Comparison of ENCODE assay signal across 34 cellular contexts in genomic region chr17:45823598-45823997, GRCh38. TPM values are rescaled to one million over a fixed set of nuclear protein-coding genes. Genes with fewer than 3 reads are reported as not detected.
DNase-seq lines count a peak whose midpoint lies in the region; ATAC-seq lines count a peak whose summit lies in the region.
"Had no signal": no experiment of that assay in that cellular context is flagged by ENCODE, and none has a peak within 500 bp of the region (broad histone marks: within the 10 kb centered on the region; RNA-seq: fewer than 3 reads in every experiment).

No MANE protein-coding gene starts in this region.

- peaks cover 2% of the 10 kb centered on the region for H3K27me3 Mint-ChIP-seq in activated naive CD8-positive, alpha-beta T cell treated with anti-CD3 and anti-CD28 coated beads, Interleukin-2, amount 10 ng/mL, durations not matched to agents 7 days and 5 days
- peaks cover 5% of the 10 kb centered on the region for H3K27me3 Mint-ChIP-seq in activated naive CD8-positive, alpha-beta T cell treated with anti-CD3 and anti-CD28 coated beads, Interleukin-2, amount 50 U/mL, for 24 hours

- no peaks in the 10 kb centered on the region for H3K4me1 Mint-ChIP-seq in activated naive CD8-positive, alpha-beta T cell treated with anti-CD3 and anti-CD28 coated beads, Interleukin-2, amount 10 ng/mL, durations not matched to agents 7 days and 5 days
- peaks cover 2% of the 10 kb centered on the region for H3K4me1 Mint-ChIP-seq in activated naive CD8-positive, alpha-beta T cell treated with anti-CD3 and anti-CD28 coated beads, Interleukin-2, amount 50 U/mL, for 24 hours
- H3K4me1 Mint-ChIP-seq: neural progenitor cell had no signal

- H3K4me2 ChIP-seq in neuronal stem cell (ENCODE audit: insufficient read depth, low read length, poor library complexity, severe bottlenecking): no peak overlapping the region
- H3K4me2 ChIP-seq: neural progenitor cell had no signal

- H2BK12ac ChIP-seq in neuronal stem cell (ENCODE audit: low read length): no peak overlapping the region

- H2BK15ac ChIP-seq in neuronal stem cell (ENCODE audit: low read length): no peak overlapping the region

- H3K4me1 ChIP-seq in neuronal stem cell (ENCODE audit: control insufficient read depth in 2 of 2, insufficient read depth in 1 of 2, low read depth in 1 of 2, low read length in 2 of 2): peaks cover 0 to 2% of the 10 kb centered on the region in 2 donors
- H3K4me1 ChIP-seq: neural progenitor cell, testis had no signal

- peak; percentile 70 for ATAC-seq in activated naive CD8-positive, alpha-beta T cell treated with anti-CD3 and anti-CD28 coated beads, Interleukin-2, amount 10 ng/mL, durations not matched to agents 7 days and 5 days (ENCODE audit: low read depth)
- no peak for ATAC-seq in activated naive CD8-positive, alpha-beta T cell treated with anti-CD3 and anti-CD28 coated beads, Interleukin-2, amount 50 U/mL, for 24 hours
- ATAC-seq in activated naive CD4-positive, alpha-beta T cell treated with anti-CD3 and anti-CD28 coated beads, Interleukin-2, amount 50 U/mL, for 72 hours: peak; percentile 30 to 43
- ATAC-seq in HG02884 (IDR thresholded peaks at IDR 0.05; ENCODE audit: unreplicated experiment): no peak
- ATAC-seq: left ventricle myocardium superior had no signal

- no peak overlapping the region for H3K14ac ChIP-seq in neuronal stem cell (ENCODE audit: low read length)

- no CpG with 5 or more reads among the region's 10 CpGs for WGBS in neuronal stem cell (ENCODE audit: extremely low coverage in 2 of 2, insufficient read length in 2 of 2, insufficient replicate concordance in 1 of 2), 2 donors

- H3K9ac ChIP-seq in neuronal stem cell (ENCODE audit: low read depth, low read length, poor library complexity): no peak overlapping the region
- H3K9ac ChIP-seq: neural progenitor cell, parathyroid adenoma had no signal

- no peak overlapping the region for H4K91ac ChIP-seq in neuronal stem cell (ENCODE audit: low read depth, low read length, poor library complexity)

- H2AFZ ChIP-seq in neuronal stem cell (ENCODE audit: low read length): no peak overlapping the region
- H2AFZ ChIP-seq: neural progenitor cell, parathyroid adenoma had no signal

- H2AK5ac ChIP-seq in neuronal stem cell (ENCODE audit: low read depth, low read length): no peak overlapping the region

- H3K27ac ChIP-seq in neuronal stem cell (replicated peaks; ENCODE audit: low read length): no peak overlapping the region
- H3K27ac ChIP-seq: cardiac muscle cell, coronary artery, neural progenitor cell, parathyroid adenoma, testis had no signal

- H3K27me3 ChIP-seq in H7 (ENCODE audit: control insufficient read depth, insufficient read depth, low read length): no peaks in the 10 kb centered on the region
- H3K27me3 ChIP-seq in neuronal stem cell (ENCODE audit: control insufficient read depth in 3 of 3, insufficient read depth in 3 of 3, low read depth in 1 of 3, low read length in 3 of 3): peaks cover 0 to 24% (median 0%) of the 10 kb centered on the region in 3 experiments
- H3K27me3 ChIP-seq: cardiac muscle cell, neural progenitor cell, testis had no signal

- no peak overlapping the region for H3K4me3 Mint-ChIP-seq in activated naive CD8-positive, alpha-beta T cell treated with anti-CD3 and anti-CD28 coated beads, Interleukin-2, amount 10 ng/mL, durations not matched to agents 7 days and 5 days
- no peak overlapping the region for H3K4me3 Mint-ChIP-seq in activated naive CD8-positive, alpha-beta T cell treated with anti-CD3 and anti-CD28 coated beads, Interleukin-2, amount 50 U/mL, for 24 hours
- H3K4me3 Mint-ChIP-seq: activated T-cell treated with anti-CD3 and anti-CD28 coated beads, Interleukin-2, amount 50 U/mL, for 72 hours; neural progenitor cell; T-helper 1 cell treated with Interleukin-12 subunit alpha and Interleukin-12 subunit beta and Interleukin-4 antibody, amounts not matched to agents 30 μg/mL and 1 μg/mL, for 36 hours had no signal

- no peaks in the 10 kb centered on the region for H3K9me3 ChIP-seq in neuronal stem cell (replicated peaks in 1 of 2; ENCODE audit: control insufficient read depth in 2 of 2, insufficient read depth in 1 of 2, low read depth in 1 of 2, low read length in 2 of 2)
- H3K9me3 ChIP-seq: testis had no signal

- no peak overlapping the region for H2BK120ac ChIP-seq in neuronal stem cell (ENCODE audit: low read depth, low read length)

- H3K4me3 ChIP-seq in H7 (ENCODE audit: insufficient read depth, low read depth, low read length) (no peak overlapping the region), neuronal stem cell (ENCODE audit: low read length in 2 of 2) (no peak overlapping the region)
- H3K4me3 ChIP-seq: cardiac muscle cell, coronary artery, neural progenitor cell, testis had no signal

- POLR2A ChIA-PET in activated naive CD8-positive, alpha-beta T cell treated with anti-CD3 and anti-CD28 coated beads, Interleukin-2, amount 10 ng/mL, durations not matched to agents 7 days and 5 days (lab: Charles Lee): no interaction called here

- H3K27ac Mint-ChIP-seq in activated naive CD8-positive, alpha-beta T cell treated with anti-CD3 and anti-CD28 coated beads, Interleukin-2, amount 10 ng/mL, durations not matched to agents 7 days and 5 days: no peak overlapping the region
- H3K27ac Mint-ChIP-seq in activated naive CD8-positive, alpha-beta T cell treated with anti-CD3 and anti-CD28 coated beads, Interleukin-2, amount 50 U/mL, for 24 hours: no peak overlapping the region
- no peak overlapping the region for H3K27ac Mint-ChIP-seq in activated naive CD4-positive, alpha-beta T cell treated with anti-CD3 and anti-CD28 coated beads, Interleukin-2, amount 50 U/mL, for 72 hours
- H3K27ac Mint-ChIP-seq: activated T-cell treated with anti-CD3 and anti-CD28 coated beads, Interleukin-2, amount 50 U/mL, for 72 hours; neural progenitor cell; T-helper 1 cell treated with Interleukin-12 subunit alpha and Interleukin-12 subunit beta and Interleukin-4 antibody, amounts not matched to agents 30 μg/mL and 1 μg/mL, for 36 hours had no signal

- no peak overlapping the region for H4K8ac ChIP-seq in neuronal stem cell (ENCODE audit: low read depth, low read length)

- peak overlapping the region; percentile 1 for H3K18ac ChIP-seq in neuronal stem cell (ENCODE audit: low read length)

- H3K36me3 Mint-ChIP-seq in activated naive CD8-positive, alpha-beta T cell treated with anti-CD3 and anti-CD28 coated beads, Interleukin-2, amount 10 ng/mL, durations not matched to agents 7 days and 5 days: no peaks in the 10 kb centered on the region
- no peaks in the 10 kb centered on the region for H3K36me3 Mint-ChIP-seq in activated naive CD8-positive, alpha-beta T cell treated with anti-CD3 and anti-CD28 coated beads, Interleukin-2, amount 50 U/mL, for 24 hours (ENCODE audit: low read depth)
- no peaks in the 10 kb centered on the region for H3K36me3 Mint-ChIP-seq in activated naive CD4-positive, alpha-beta T cell treated with anti-CD3 and anti-CD28 coated beads, Interleukin-2, amount 50 U/mL, for 72 hours
- H3K36me3 Mint-ChIP-seq: neural progenitor cell had no signal

- no peaks in the 10 kb centered on the region for H3K36me3 ChIP-seq in H7 (replicated peaks; ENCODE audit: control insufficient read depth, insufficient read depth, low read length)
- no peaks in the 10 kb centered on the region for H3K36me3 ChIP-seq in neuronal stem cell (replicated peaks in 1 of 2; ENCODE audit: control insufficient read depth in 2 of 2, insufficient read depth in 2 of 2, low read length in 2 of 2)
- H3K36me3 ChIP-seq: cardiac muscle cell, neural progenitor cell had no signal

- H2BK5ac ChIP-seq in neuronal stem cell (ENCODE audit: low read length): no peak overlapping the region

- no peak overlapping the region for H3K4ac ChIP-seq in neuronal stem cell (ENCODE audit: low read length)

- no peak for DNase-seq in activated naive CD8-positive, alpha-beta T cell treated with anti-CD3 and anti-CD28 coated beads, Interleukin-2, amount 10 ng/mL, durations not matched to agents 7 days and 5 days
- DNase-seq in activated naive CD8-positive, alpha-beta T cell treated with anti-CD3 and anti-CD28 coated beads, Interleukin-2, amount 50 U/mL, for 24 hours: no peak
- DNase-seq in H7 (peak; percentile 68), neuronal stem cell (ENCODE audit: low spot score) (no peak), posterior cingulate gyrus (no peak), NCI-H510A (lab: John Stamatoyannopoulos, UW) (no peak)
- DNase-seq in activated naive CD4-positive, alpha-beta T cell treated with anti-CD3 and anti-CD28 coated beads, Interleukin-2, amount 50 U/mL, for 72 hours (ENCODE audit: low spot score in 2 of 2): no peak
- DNase-seq: activated T-cell treated with anti-CD3 and anti-CD28 coated beads, Interleukin-2, amount 50 U/mL, for 72 hours; C1 segment of cervical spinal cord; Calu3; DMS79 treated with DMSO at 0.1 percent for 48 hours; effector memory CD4-positive, alpha-beta T cell; erythroblast; GOT3; left ventricle myocardium superior; NCI-H1105 treated with DMSO at 0.1 percent for 48 hours; NCI-H2081; NCI-H526; NK-92 treated with Interleukin-12 subunit alpha and Interleukin-12 subunit beta, amount 100 ng/mL, for 24 hours; small intestine; stimulated activated naive CD4-positive, alpha-beta T cell treated with Interleukin-2 at 50 U/mL for 16 hours; testis had no signal

- no peaks in the 10 kb centered on the region for H3K9me3 Mint-ChIP-seq in activated naive CD8-positive, alpha-beta T cell treated with anti-CD3 and anti-CD28 coated beads, Interleukin-2, amount 10 ng/mL, durations not matched to agents 7 days and 5 days
- H3K9me3 Mint-ChIP-seq in activated naive CD8-positive, alpha-beta T cell treated with anti-CD3 and anti-CD28 coated beads, Interleukin-2, amount 50 U/mL, for 24 hours: no peaks in the 10 kb centered on the region
- H3K9me3 Mint-ChIP-seq in activated naive CD4-positive, alpha-beta T cell treated with anti-CD3 and anti-CD28 coated beads, Interleukin-2, amount 50 U/mL, for 72 hours: no peaks in the 10 kb centered on the region
- H3K9me3 Mint-ChIP-seq: activated T-cell treated with anti-CD3 and anti-CD28 coated beads, Interleukin-2, amount 50 U/mL, for 72 hours; neural progenitor cell; T-helper 1 cell treated with Interleukin-12 subunit alpha and Interleukin-12 subunit beta and Interleukin-4 antibody, amounts not matched to agents 30 μg/mL and 1 μg/mL, for 36 hours had no signal

- intact Hi-C loops in posterior cingulate gyrus (cut with DNase I): no loop called here

- no peaks in the 10 kb centered on the region for H3K79me1 ChIP-seq in neuronal stem cell (ENCODE audit: low read depth, low read length)

- H3K23ac ChIP-seq in neuronal stem cell (ENCODE audit: low read depth, low read length, poor library complexity): no peak overlapping the region

RNA-seq across cellular contexts. Expression of gene SPPL2C, which starts 21.1 kb away (rescaled TPM):
- not detected for total RNA-seq in activated naive CD8-positive, alpha-beta T cell treated with anti-CD3 and anti-CD28 coated beads, Interleukin-2, amount 10 ng/mL, durations not matched to agents 7 days and 5 days
- not detected in 2 replicates for total RNA-seq in H7 (2014; rRNA removed; shearing (Covaris generic))
- not detected for total RNA-seq in activated naive CD4-positive, alpha-beta T cell treated with anti-CD3 and anti-CD28 coated beads, Interleukin-2, amount 50 U/mL, for 72 hours
- polyA plus RNA-seq in neuronal stem cell (2013, experiment 1 of 2): not detected
- polyA plus RNA-seq in neuronal stem cell (2013, experiment 2 of 2): not detected
- total RNA-seq: activated T-cell treated with anti-CD3 and anti-CD28 coated beads, Interleukin-2, amount 50 U/mL, for 72 hours; astrocyte; Calu3; HT-29; left ventricle myocardium superior; MCF 10A; mesenteric fat pad; ureter had no signal
- polyA plus RNA-seq: AG04450, cardiac muscle cell, small intestine had no signal

RNA-seq across cellular contexts. Expression of gene CRHR1, which starts 39.5 kb away (rescaled TPM):
- total RNA-seq in activated naive CD8-positive, alpha-beta T cell treated with anti-CD3 and anti-CD28 coated beads, Interleukin-2, amount 10 ng/mL, durations not matched to agents 7 days and 5 days: not detected
- total RNA-seq in H7 (2014; rRNA removed; shearing (Covaris generic)): 0.14 and 0.81 TPM in 2 replicates
- total RNA-seq in activated naive CD4-positive, alpha-beta T cell treated with anti-CD3 and anti-CD28 coated beads, Interleukin-2, amount 50 U/mL, for 72 hours: under 1 TPM in 1 of 2 donors, not detected in 1; 0.32 TPM
- polyA plus RNA-seq in neuronal stem cell (2013, experiment 1 of 2): 2.5 TPM
- polyA plus RNA-seq in neuronal stem cell (2013, experiment 2 of 2): 2.4 TPM
- total RNA-seq: activated T-cell treated with anti-CD3 and anti-CD28 coated beads, Interleukin-2, amount 50 U/mL, for 72 hours; Calu3; HT-29; left ventricle myocardium superior; MCF 10A; mesenteric fat pad; ureter had no signal
- polyA plus RNA-seq: AG04450, cardiac muscle cell had no signal

Comparison
In these comparisons a context has a peak if more than half of its experiments do, and no peak if none do; other contexts are left out.
1. ATAC-seq: peak in activated naive CD8-positive, alpha-beta T cell treated with anti-CD3 and anti-CD28 coated beads, Interleukin-2, amount 10 ng/mL, durations not matched to agents 7 days and 5 days (single experiment) and activated naive CD4-positive, alpha-beta T cell treated with anti-CD3 and anti-CD28 coated beads, Interleukin-2, amount 50 U/mL, for 72 hours (2 of 2); none in activated naive CD8-positive, alpha-beta T cell treated with anti-CD3 and anti-CD28 coated beads, Interleukin-2, amount 50 U/mL, for 24 hours (single experiment) and HG02884 (single experiment).